In the genomic region with DNA sequence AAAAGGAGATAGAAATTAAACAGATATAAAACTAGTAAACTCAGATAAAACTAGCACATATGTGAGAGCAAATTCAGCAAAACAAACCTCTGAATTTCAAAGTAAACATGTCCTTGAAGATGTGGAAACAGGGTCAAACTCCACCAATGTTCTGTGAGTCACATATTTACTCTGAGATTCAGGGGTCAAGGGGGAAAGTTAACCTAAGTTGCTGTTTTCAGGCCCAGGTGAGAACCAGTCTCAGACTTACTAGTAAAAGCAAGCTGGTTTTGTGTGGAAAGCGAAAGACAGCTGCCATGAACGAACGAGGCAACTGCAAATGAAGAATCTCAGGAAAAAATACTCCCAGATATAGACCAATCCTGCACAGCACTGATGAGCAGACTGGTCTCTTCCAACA, we compare ENCODE assay signal across 2 cellular contexts.
TF ChIP-seq lines count a peak whose summit lies in the region.

No MANE protein-coding gene starts in this region.

TF ChIP-seq in A549, 52 proteins besides CTCF, POLR2A, EP300 and RAD21:
- TF ChIP-seq NFE2L2 (conservative IDR thresholded peaks at IDR 0.05; ENCODE audit: low read length) (no peak), TFCP2L1 (CRISPR knock-in tag; IDR thresholded peaks at IDR 0.05) (no peak), GATA3 (IDR thresholded peaks at IDR 0.05; ENCODE audit: borderline replicate concordance) (peak; percentile 40; the same call in 1 of the 2 replicates), MYC (IDR thresholded peaks at IDR 0.05; ENCODE audit: borderline replicate concordance, low read length) (no peak), FOSB (CRISPR knock-in tag; IDR thresholded peaks at IDR 0.05) (no peak), CHD4 (IDR thresholded peaks at IDR 0.05; ENCODE audit: borderline replicate concordance) (no peak), NR3C1 (IDR thresholded peaks at IDR 0.05) (no peak), FOXS1 (CRISPR knock-in tag; IDR thresholded peaks at IDR 0.05) (no peak), BHLHE40 (IDR thresholded peaks at IDR 0.05; ENCODE audit: low read depth, low read length) (no peak), TP53 (CRISPR knock-in tag; IDR thresholded peaks at IDR 0.05) (no peak), FOSL2 (IDR thresholded peaks at IDR 0.05) (no peak), FOSL2 (CRISPR knock-in tag; IDR thresholded peaks at IDR 0.05) (peak; percentile 54), CEBPB (IDR thresholded peaks at IDR 0.05) (peak in 1 of 2 experiments; percentile 39; a peak in 1 of 4 replicates), CBX8 (IDR thresholded peaks at IDR 0.05) (no peak), ESRRA (IDR thresholded peaks at IDR 0.05; ENCODE audit: borderline replicate concordance, low read length) (no peak), KDM5A (IDR thresholded peaks at IDR 0.05) (no peak), ZC3H11A (IDR thresholded peaks at IDR 0.05) (no peak), MAZ (IDR thresholded peaks at IDR 0.05; ENCODE audit: borderline replicate concordance, low read depth, low read length) (no peak), SMC3 (IDR thresholded peaks at IDR 0.05) (no peak), JUNB (IDR thresholded peaks at IDR 0.05) (peak; percentile 46), HDAC2 (IDR thresholded peaks at IDR 0.05) (no peak), REST (IDR thresholded peaks at IDR 0.05) (no peak), ELK1 (IDR thresholded peaks at IDR 0.05; ENCODE audit: low read depth, low read length) (no peak), PHF8 (IDR thresholded peaks at IDR 0.05; ENCODE audit: borderline replicate concordance, low read depth) (no peak), JUN (IDR thresholded peaks at IDR 0.05) (no peak), HEYL (CRISPR knock-in tag; IDR thresholded peaks at IDR 0.05) (no peak)
- TF ChIP-seq, protein P1, sequence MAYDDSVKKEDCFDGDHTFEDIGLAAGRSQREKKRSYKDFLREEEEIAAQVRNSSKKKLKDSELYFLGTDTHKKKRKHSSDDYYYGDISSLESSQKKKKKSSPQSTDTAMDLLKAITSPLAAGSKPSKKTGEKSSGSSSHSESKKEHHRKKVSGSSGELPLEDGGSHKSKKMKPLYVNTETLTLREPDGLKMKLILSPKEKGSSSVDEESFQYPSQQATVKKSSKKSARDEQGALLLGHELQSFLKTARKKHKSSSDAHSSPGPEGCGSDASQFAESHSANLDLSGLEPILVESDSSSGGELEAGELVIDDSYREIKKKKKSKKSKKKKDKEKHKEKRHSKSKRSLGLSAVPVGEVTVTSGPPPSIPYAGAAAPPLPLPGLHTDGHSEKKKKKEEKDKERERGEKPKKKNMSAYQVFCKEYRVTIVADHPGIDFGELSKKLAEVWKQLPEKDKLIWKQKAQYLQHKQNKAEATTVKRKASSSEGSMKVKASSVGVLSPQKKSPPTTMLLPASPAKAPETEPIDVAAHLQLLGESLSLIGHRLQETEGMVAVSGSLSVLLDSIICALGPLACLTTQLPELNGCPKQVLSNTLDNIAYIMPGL (CRISPR knock-in tag; IDR thresholded peaks at IDR 0.05; ENCODE audit: borderline replicate concordance): no peak
- TF ChIP-seq, protein P2, sequence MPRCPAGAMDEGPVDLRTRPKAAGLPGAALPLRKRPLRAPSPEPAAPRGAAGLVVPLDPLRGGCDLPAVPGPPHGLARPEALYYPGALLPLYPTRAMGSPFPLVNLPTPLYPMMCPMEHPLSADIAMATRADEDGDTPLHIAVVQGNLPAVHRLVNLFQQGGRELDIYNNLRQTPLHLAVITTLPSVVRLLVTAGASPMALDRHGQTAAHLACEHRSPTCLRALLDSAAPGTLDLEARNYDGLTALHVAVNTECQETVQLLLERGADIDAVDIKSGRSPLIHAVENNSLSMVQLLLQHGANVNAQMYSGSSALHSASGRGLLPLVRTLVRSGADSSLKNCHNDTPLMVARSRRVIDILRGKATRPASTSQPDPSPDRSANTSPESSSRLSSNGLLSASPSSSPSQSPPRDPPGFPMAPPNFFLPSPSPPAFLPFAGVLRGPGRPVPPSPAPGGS (IDR thresholded peaks at IDR 0.05): no peak

TF ChIP-seq in K562, 482 proteins besides CTCF, POLR2A, EP300 and RAD21:
- no peak for TF ChIP-seq RBM15 (IDR thresholded peaks at IDR 0.05; ENCODE audit: insufficient read depth, low read length)
- TF ChIP-seq FUS (optimal IDR thresholded peaks at IDR 0.05; ENCODE audit: low read depth, low read length): no peak
- 0 out of 2 replicates have a peak, but pooled peaks have one; percentile 22 for TF ChIP-seq NR2C1 (IDR thresholded peaks at IDR 0.05)
- no peak for TF ChIP-seq NR2C1 (tag; IDR thresholded peaks at IDR 0.05)
- peak in 1 of 2 experiments; percentile 85; a peak in 2 of 4 replicates for TF ChIP-seq FOXA3 (CRISPR knock-in tag; conservative IDR thresholded peaks at IDR 0.05 in 1 of 2, IDR thresholded peaks at IDR 0.05 in 1 of 2)
